In genomic region chr17:39634384-39634871, GRCh38 we compare ENCODE assay signal across 9 cellular contexts. TPM values are rescaled to one million over a fixed set of nuclear protein-coding genes. Genes with fewer than 3 reads are reported as not detected.
A peak's percentile ranks its signal among the peaks of the same experiment; 100 is the strongest.
DNase-seq lines count a peak whose midpoint lies in the region; ATAC-seq and TF ChIP-seq lines count a peak whose summit lies in the region.
"Had no signal": no experiment of that assay in that cellular context is flagged by ENCODE, and none has a peak within 500 bp of the region (broad histone marks: within the 10 kb centered on the region; RNA-seq: fewer than 3 reads in every experiment).

No MANE protein-coding gene starts in this region.

- H2AFZ ChIP-seq in parathyroid adenoma = peak overlapping the region; percentile 6

- H3K79me2 ChIP-seq in parathyroid adenoma = peaks cover 49% of the 10 kb centered on the region

- no peak overlapping the region for H3K4me2 ChIP-seq in parathyroid adenoma (ENCODE audit: low read length)
- H3K4me2 ChIP-seq: BLaER1 had no signal

- H3K9ac ChIP-seq in parathyroid adenoma = no peak overlapping the region
- H3K9ac ChIP-seq: BLaER1 had no signal

- no peaks in the 10 kb centered on the region for H3K27me3 ChIP-seq in parathyroid adenoma (ENCODE audit: control insufficient read depth, insufficient read depth, low read length)
- H3K27me3 ChIP-seq: BLaER1 had no signal

- DNase-seq in NCI-H1417 (lab: John Stamatoyannopoulos, UW) (peak; percentile 28 to 71 (median 41)), NCI-H1417 treated with DMSO at 0.1 percent for 48 hours (lab: John Stamatoyannopoulos, UW) (no peak), HFFc6 (peak; percentile 37), RPMI7951 (ENCODE audit: low read depth) (peak; percentile 42), epithelial cell of proximal tubule (ENCODE audit: low read depth) (no peak)

- TF ChIP-seq CTCF in HFFc6 (IDR thresholded peaks at IDR 0.05) (peak; percentile 88), epithelial cell of proximal tubule (conservative IDR thresholded peaks at IDR 0.05; ENCODE audit: low read depth, low read length) (peak; percentile 74), parathyroid adenoma (IDR thresholded peaks at IDR 0.05) (peak; percentile 83)

- H3K4me3 Mint-ChIP-seq in HFFc6 = no peak overlapping the region

- H3K36me3 Mint-ChIP-seq in HFFc6 (ENCODE audit: low read depth) = no peaks in the 10 kb centered on the region

- no peaks in the 10 kb centered on the region for H3K36me3 ChIP-seq in parathyroid adenoma (ENCODE audit: control insufficient read depth, insufficient read depth, low read length)

- H3K9me3 ChIP-seq in parathyroid adenoma (ENCODE audit: control insufficient read depth, low read length) = no peaks in the 10 kb centered on the region
- H3K9me3 ChIP-seq: BLaER1 had no signal

- no peak overlapping the region for H3K27ac Mint-ChIP-seq in HFFc6

- peaks cover 26% of the 10 kb centered on the region for H3K4me1 Mint-ChIP-seq in HFFc6 (ENCODE audit: low read depth)

- no peaks in the 10 kb centered on the region for H3K9me3 Mint-ChIP-seq in HFFc6

- H3K27ac ChIP-seq in parathyroid adenoma = no peak overlapping the region

- H3K4me1 ChIP-seq in parathyroid adenoma = peaks cover 20% of the 10 kb centered on the region

- H3K27me3 Mint-ChIP-seq in HFFc6 (ENCODE audit: insufficient read depth) = peaks cover 16% of the 10 kb centered on the region

- H3K4me3 ChIP-seq in epithelial cell of proximal tubule (ENCODE audit: low read depth, low read length) (no peak overlapping the region), parathyroid adenoma (ENCODE audit: low read depth, low read length) (no peak overlapping the region)
- H3K4me3 ChIP-seq: BLaER1 had no signal

- ATAC-seq in HG03280 (IDR thresholded peaks at IDR 0.05; ENCODE audit: unreplicated experiment) (no peak), GM18907 (IDR thresholded peaks at IDR 0.05; ENCODE audit: unreplicated experiment) (no peak)

RNA-seq across cellular contexts. Expression of gene STARD3, which starts 2.5 kb away (rescaled TPM):
- total RNA-seq in HFFc6 (2021; fragmentation: NEBNext Ultra II Directional; extraction: Animal tissue kit (Norgen Biotek cat#: 25700)) = 10 to 100 TPM; 44.0 to 52.3 (median 46.3) TPM
- total RNA-seq in RPMI7951 (2014; rRNA removed; shearing (Covaris generic)) = 24.4 and 26.0 TPM in 2 replicates
- total RNA-seq in epithelial cell of proximal tubule = 34.0 and 40.7 TPM in 2 replicates

RNA-seq across cellular contexts. Expression of gene PPP1R1B, which starts 7.7 kb away (rescaled TPM):
- total RNA-seq in HFFc6 (2021; fragmentation: NEBNext Ultra II Directional; extraction: Animal tissue kit (Norgen Biotek cat#: 25700)) = not detected
- 0.48 TPM in 1 of 2 replicates, not detected in the other for total RNA-seq in RPMI7951 (2014; rRNA removed; shearing (Covaris generic))
- not detected in 2 replicates for total RNA-seq in epithelial cell of proximal tubule

RNA-seq across cellular contexts. Expression of gene NEUROD2, which starts 26.7 kb away (rescaled TPM):
- not detected for total RNA-seq in HFFc6 (2021; fragmentation: NEBNext Ultra II Directional; extraction: Animal tissue kit (Norgen Biotek cat#: 25700))
- total RNA-seq in RPMI7951 (2014; rRNA removed; shearing (Covaris generic)) = not detected in 2 replicates
- not detected in 2 replicates for total RNA-seq in epithelial cell of proximal tubule

RNA-seq across cellular contexts. Expression of gene TCAP, which starts 30.7 kb away (rescaled TPM):
- total RNA-seq in HFFc6 (2021; fragmentation: NEBNext Ultra II Directional; extraction: Animal tissue kit (Norgen Biotek cat#: 25700)) = under 1 TPM; 0.09 to 0.51 (median 0.14) TPM
- 0.24 and 0.39 TPM in 2 replicates for total RNA-seq in RPMI7951 (2014; rRNA removed; shearing (Covaris generic))
- total RNA-seq in epithelial cell of proximal tubule = 0.07 TPM in 1 of 2 replicates, not detected in the other

RNA-seq across cellular contexts. Expression of gene PNMT, which starts 33.8 kb away (rescaled TPM):
- under 1 TPM in 1 of 6 experiments, not detected in 5; 0.26 TPM for total RNA-seq in HFFc6 (2021; fragmentation: NEBNext Ultra II Directional; extraction: Animal tissue kit (Norgen Biotek cat#: 25700))
- 0.68 TPM in 1 of 2 replicates, not detected in the other for total RNA-seq in RPMI7951 (2014; rRNA removed; shearing (Covaris generic))
- not detected in 2 replicates for total RNA-seq in epithelial cell of proximal tubule

Comparison
In these comparisons a context has a peak if more than half of its experiments do, and no peak if none do; other contexts are left out.
1. DNase-seq: peak in NCI-H1417 (3 of 3), HFFc6 (single experiment) and RPMI7951 (single experiment); none in NCI-H1417 treated with DMSO at 0.1 percent for 48 hours (single experiment) and epithelial cell of proximal tubule (single experiment).
2. Peak in every context shown above with its lines, with median percentiles within 50 percentile points of each other: CTCF ChIP-seq.